Comparison of ENCODE assay signal across 8 cellular contexts in genomic region chr7:16071246-16071857, GRCh38.
DNase-seq lines count a peak whose midpoint lies in the region; ATAC-seq and TF ChIP-seq lines count a peak whose summit lies in the region.

No MANE protein-coding gene starts in this region.

- POLR2A ChIA-PET in activated B cell treated with CpG ODN at 0.5 μM for 24 hours (lab: Charles Lee): no interaction called here

- no peaks in the 10 kb centered on the region for H3K4me1 Mint-ChIP-seq in activated B cell treated with CpG ODN at 0.5 μM for 24 hours
- H3K4me1 Mint-ChIP-seq in stimulated activated memory B cell treated with anti-CD40 and anti-IgM and Interleukin-4, amounts not matched to agents 10 μg/mL and 1 μg/mL and 100 μg/mL, for 72 hours: no peaks in the 10 kb centered on the region

- no peaks in the 10 kb centered on the region for H3K27me3 Mint-ChIP-seq in activated B cell treated with CpG ODN at 0.5 μM for 24 hours
- no peaks in the 10 kb centered on the region for H3K27me3 Mint-ChIP-seq in stimulated activated memory B cell treated with anti-CD40 and anti-IgM and Interleukin-4, amounts not matched to agents 10 μg/mL and 1 μg/mL and 100 μg/mL, for 72 hours

- H3K27me3 ChIP-seq in right atrium auricular region (no peaks in the 10 kb centered on the region), spleen (replicated peaks in 1 of 7) (no peaks in the 10 kb centered on the region)

- H3K4me3 Mint-ChIP-seq in activated B cell treated with CpG ODN at 0.5 μM for 24 hours: no peak overlapping the region
- no peak overlapping the region for H3K4me3 Mint-ChIP-seq in stimulated activated memory B cell treated with anti-CD40 and anti-IgM and Interleukin-4, amounts not matched to agents 10 μg/mL and 1 μg/mL and 100 μg/mL, for 72 hours

- ATAC-seq in GM19043 (IDR thresholded peaks at IDR 0.05; ENCODE audit: low read depth, unreplicated experiment) (peak; percentile 65), HG03196 (IDR thresholded peaks at IDR 0.05; ENCODE audit: unreplicated experiment) (peak; percentile 70), activated B cell treated with CpG ODN at 0.5 μM for 24 hours (ENCODE audit: low read depth) (no peak)
- no peak for ATAC-seq in stimulated activated memory B cell treated with anti-CD40 and anti-IgM and Interleukin-4, amounts not matched to agents 10 μg/mL and 1 μg/mL and 100 μg/mL, for 72 hours

- DNase-seq in Caki2 (ENCODE audit: low read depth): peak; percentile 48
- DNase-seq in NCI-H2171 treated with DMSO at 0.1 percent for 48 hours (lab: John Stamatoyannopoulos, UW): peak; percentile 71
- DNase-seq in activated B cell treated with CpG ODN at 0.5 μM for 24 hours: no peak
- no peak for DNase-seq in right atrium auricular region (ENCODE audit: low spot score)
- no peak for DNase-seq in spleen

- 23 to 30% (median 24%) methylated on average over 6 of the region's 6 CpGs for WGBS in spleen, 5 donors

- no peaks in the 10 kb centered on the region for H3K9me3 Mint-ChIP-seq in activated B cell treated with CpG ODN at 0.5 μM for 24 hours
- H3K9me3 Mint-ChIP-seq in stimulated activated memory B cell treated with anti-CD40 and anti-IgM and Interleukin-4, amounts not matched to agents 10 μg/mL and 1 μg/mL and 100 μg/mL, for 72 hours: no peaks in the 10 kb centered on the region

- H3K4me3 ChIP-seq in right atrium auricular region: no peak overlapping the region
- H3K4me3 ChIP-seq in spleen: no peak overlapping the region

- CTCF ChIA-PET in activated B cell treated with CpG ODN at 0.5 μM for 24 hours (lab: Charles Lee): interaction anchor here (0.8 kb wide), 1 partner anchor 493 kb away, joined by 3 read pairs; no protein-coding TSS in a partner anchor

- in situ Hi-C loops in Caki2 (cut with HindIII; ENCODE audit: low pct_unique_long_range_greater_than_20kb, low sequenced_read_pairs): loop anchor here (25.0 kb wide), 1 partner anchor 1359 kb away; no protein-coding TSS in a partner anchor

- H3K9me3 ChIP-seq in right atrium auricular region: no peaks in the 10 kb centered on the region
- H3K9me3 ChIP-seq in spleen: no peaks in the 10 kb centered on the region

- H3K36me3 ChIP-seq in right atrium auricular region (no peaks in the 10 kb centered on the region), spleen (no peaks in the 10 kb centered on the region)

- no peak overlapping the region for H3K27ac Mint-ChIP-seq in activated B cell treated with CpG ODN at 0.5 μM for 24 hours
- no peak overlapping the region for H3K27ac Mint-ChIP-seq in stimulated activated memory B cell treated with anti-CD40 and anti-IgM and Interleukin-4, amounts not matched to agents 10 μg/mL and 1 μg/mL and 100 μg/mL, for 72 hours

- no peak for TF ChIP-seq POLR2A in spleen (IDR thresholded peaks at IDR 0.05)

- H3K4me1 ChIP-seq in right atrium auricular region (peaks cover 0 to 15% of the 10 kb centered on the region in 2 donors), spleen (peaks cover 0 to 7% (median 0%) of the 10 kb centered on the region in 6 donors)

- H3K36me3 Mint-ChIP-seq in activated B cell treated with CpG ODN at 0.5 μM for 24 hours (ENCODE audit: low read depth): no peaks in the 10 kb centered on the region
- H3K36me3 Mint-ChIP-seq in stimulated activated memory B cell treated with anti-CD40 and anti-IgM and Interleukin-4, amounts not matched to agents 10 μg/mL and 1 μg/mL and 100 μg/mL, for 72 hours: no peaks in the 10 kb centered on the region

- H3K27ac ChIP-seq in right atrium auricular region: no peak overlapping the region
- H3K27ac ChIP-seq in spleen: no peak overlapping the region

- intact Hi-C loops in activated B cell treated with CpG ODN at 0.5 μM for 24 hours (cut with micrococcal nuclease) (loop anchor here (1.0 to 10.0 kb wide), 5 partner anchors 353 to 1377 kb away; partner anchors contain the start of gene CRPPA), spleen (cut with DNase I; ENCODE audit: low total_unique reads) (loop anchor here (10.0 kb wide), 1 partner anchor 747 kb away; no protein-coding TSS in a partner anchor)

- peak; percentile 75 for TF ChIP-seq CTCF in activated B cell treated with CpG ODN at 0.5 μM for 24 hours (IDR thresholded peaks at IDR 0.05)
- peak; percentile 52 to 88 for TF ChIP-seq CTCF in right atrium auricular region (IDR thresholded peaks at IDR 0.05)
- peak; percentile 36 to 80 (median 71) for TF ChIP-seq CTCF in spleen (IDR thresholded peaks at IDR 0.05 in 8 of 11, conservative IDR thresholded peaks at IDR 0.05 in 3 of 11)

Comparison
In these comparisons a context has a peak if more than half of its experiments do, and no peak if none do; other contexts are left out.
1. DNase-seq: peak in Caki2 (single experiment) and NCI-H2171 treated with DMSO at 0.1 percent for 48 hours (single experiment); none in activated B cell treated with CpG ODN at 0.5 μM for 24 hours (single experiment), right atrium auricular region (single experiment) and spleen (single experiment).
2. ATAC-seq: peak in GM19043 (single experiment) and HG03196 (single experiment); none in activated B cell treated with CpG ODN at 0.5 μM for 24 hours (single experiment) and stimulated activated memory B cell treated with anti-CD40 and anti-IgM and Interleukin-4, amounts not matched to agents 10 μg/mL and 1 μg/mL and 100 μg/mL, for 72 hours (single experiment).
3. Peak in every context shown above with its lines, with median percentiles within 50 percentile points of each other: CTCF ChIP-seq.